In the genomic region with DNA sequence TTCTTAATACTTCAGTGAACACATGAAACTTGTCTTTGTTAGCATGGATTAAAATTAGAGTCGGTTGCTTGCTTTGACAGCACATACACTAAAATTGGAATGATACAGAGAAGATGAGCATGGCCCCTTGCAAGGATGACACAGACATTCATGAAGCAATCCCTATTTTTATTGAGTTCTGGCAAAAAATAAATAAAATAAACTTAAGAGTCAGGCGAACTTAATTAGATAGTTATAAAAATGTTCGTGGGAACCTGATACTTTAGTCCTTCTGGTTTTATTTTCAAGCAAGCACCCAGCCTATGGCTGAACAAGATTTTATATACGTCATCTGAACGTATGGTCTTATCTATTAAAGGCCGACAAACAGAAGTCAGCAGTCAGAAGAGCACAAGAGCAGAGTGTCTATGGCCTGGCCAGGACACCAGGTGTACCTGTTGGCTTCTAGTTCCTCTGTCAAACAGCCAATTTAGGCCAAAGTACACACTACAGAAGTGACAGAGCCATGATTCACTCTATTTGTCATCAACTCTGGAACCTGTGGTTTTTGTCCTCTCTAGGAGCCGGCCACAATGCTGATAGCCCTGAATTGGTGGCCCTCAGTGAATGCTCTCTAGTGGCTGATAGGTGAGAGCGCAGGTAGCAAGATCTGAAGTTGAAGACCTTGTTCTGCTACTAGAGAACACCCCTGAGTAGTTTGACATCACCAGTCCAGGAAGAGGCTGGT, we compare ENCODE assay signal across 9 cellular contexts.
A peak's percentile ranks its signal among the peaks of the same experiment; 100 is the strongest.
DNase-seq lines count a peak whose midpoint lies in the region; ATAC-seq and TF ChIP-seq lines count a peak whose summit lies in the region.
"Had no signal": no experiment of that assay in that cellular context is flagged by ENCODE, and none has a peak within 500 bp of the region (broad histone marks: within the 10 kb centered on the region; RNA-seq: fewer than 3 reads in every experiment).

No MANE protein-coding gene starts in this region.

- H3K9me3 Mint-ChIP-seq in activated T-cell treated with anti-CD3 and anti-CD28 coated beads, Interleukin-2, amount 50 U/mL, for 4 hours, result no peaks in the 10 kb centered on the region

- H3K4me3 Mint-ChIP-seq in activated T-cell treated with anti-CD3 and anti-CD28 coated beads, Interleukin-2, amount 50 U/mL, for 4 hours, result no peak overlapping the region

- H3K36me3 Mint-ChIP-seq in activated T-cell treated with anti-CD3 and anti-CD28 coated beads, Interleukin-2, amount 50 U/mL, for 4 hours (ENCODE audit: insufficient read depth), result peaks cover 34% of the 10 kb centered on the region

- no peaks in the 10 kb centered on the region for H3K27me3 Mint-ChIP-seq in activated T-cell treated with anti-CD3 and anti-CD28 coated beads, Interleukin-2, amount 50 U/mL, for 4 hours (ENCODE audit: low read depth)

- no peaks in the 10 kb centered on the region for H3K27me3 ChIP-seq in BJ (ENCODE audit: control insufficient read depth, insufficient read depth, low read length)

- H3K4me1 Mint-ChIP-seq in activated T-cell treated with anti-CD3 and anti-CD28 coated beads, Interleukin-2, amount 50 U/mL, for 4 hours (ENCODE audit: low read depth), result no peaks in the 10 kb centered on the region

- DNase-seq in BJ (ENCODE audit: low read depth) (peak; percentile 40), HPDE6-E6E7 (ENCODE audit: extremely low spot score) (peak; percentile 53), SW480 (ENCODE audit: low spot score) (peak; percentile 93), left lobe of liver (ENCODE audit: low spot score) (peak; percentile 79), NCI-H446 treated with DMSO at 0.1 percent for 48 hours (lab: John Stamatoyannopoulos, UW) (no peak)
- no peak for DNase-seq in activated T-cell treated with anti-CD3 and anti-CD28 coated beads, Interleukin-2, amount 50 U/mL, for 4 hours
- DNase-seq: NCI-H1048 had no signal

- CTCF ChIA-PET in BJ (lab: Yijun Ruan, JAX), result interaction anchor here (1.0 kb wide), 1 partner anchor 320 kb away, joined by 3 read pairs; no protein-coding TSS in a partner anchor

- ATAC-seq in left lobe of liver, result peak; percentile 94
- no peak for ATAC-seq in HG03354 (IDR thresholded peaks at IDR 0.05; ENCODE audit: poor library complexity, severe bottlenecking, unreplicated experiment)
- ATAC-seq in activated T-cell treated with anti-CD3 and anti-CD28 coated beads, Interleukin-2, amount 50 U/mL, for 4 hours, result no peak
- no peak for ATAC-seq in HG03108 (IDR thresholded peaks at IDR 0.05; ENCODE audit: unreplicated experiment)

- H3K36me3 ChIP-seq in BJ (ENCODE audit: control insufficient read depth, insufficient read depth, low read length), result peaks cover 6% of the 10 kb centered on the region

- POLR2A ChIA-PET in BJ (lab: Charles Lee), result no interaction called here

- H3K4me3 ChIP-seq in BJ (ENCODE audit: low read depth, low read length), result no peak overlapping the region

- TF ChIP-seq CTCF in BJ (IDR thresholded peaks at IDR 0.05; ENCODE audit: insufficient read depth, low read depth, low read length), result 0 out of 2 replicates have a peak, but pooled peaks have one; percentile 4

Comparison
In these comparisons a context has a peak if more than half of its experiments do, and no peak if none do; other contexts are left out.
1. DNase-seq: peak in BJ (single experiment), HPDE6-E6E7 (single experiment), SW480 (single experiment) and left lobe of liver (single experiment); none in activated T-cell treated with anti-CD3 and anti-CD28 coated beads, Interleukin-2, amount 50 U/mL, for 4 hours (single experiment) and NCI-H446 treated with DMSO at 0.1 percent for 48 hours (single experiment).